Comparison of ENCODE assay signal across 1 cellular context in genomic region chr20:46484954-46485353, GRCh38.
TF ChIP-seq lines count a peak whose summit lies in the region.

No MANE protein-coding gene starts in this region.

TF ChIP-seq in WTC11, 78 proteins besides CTCF, POLR2A, EP300 and RAD21 (continued from another document):
- TF ChIP-seq, protein P1, sequence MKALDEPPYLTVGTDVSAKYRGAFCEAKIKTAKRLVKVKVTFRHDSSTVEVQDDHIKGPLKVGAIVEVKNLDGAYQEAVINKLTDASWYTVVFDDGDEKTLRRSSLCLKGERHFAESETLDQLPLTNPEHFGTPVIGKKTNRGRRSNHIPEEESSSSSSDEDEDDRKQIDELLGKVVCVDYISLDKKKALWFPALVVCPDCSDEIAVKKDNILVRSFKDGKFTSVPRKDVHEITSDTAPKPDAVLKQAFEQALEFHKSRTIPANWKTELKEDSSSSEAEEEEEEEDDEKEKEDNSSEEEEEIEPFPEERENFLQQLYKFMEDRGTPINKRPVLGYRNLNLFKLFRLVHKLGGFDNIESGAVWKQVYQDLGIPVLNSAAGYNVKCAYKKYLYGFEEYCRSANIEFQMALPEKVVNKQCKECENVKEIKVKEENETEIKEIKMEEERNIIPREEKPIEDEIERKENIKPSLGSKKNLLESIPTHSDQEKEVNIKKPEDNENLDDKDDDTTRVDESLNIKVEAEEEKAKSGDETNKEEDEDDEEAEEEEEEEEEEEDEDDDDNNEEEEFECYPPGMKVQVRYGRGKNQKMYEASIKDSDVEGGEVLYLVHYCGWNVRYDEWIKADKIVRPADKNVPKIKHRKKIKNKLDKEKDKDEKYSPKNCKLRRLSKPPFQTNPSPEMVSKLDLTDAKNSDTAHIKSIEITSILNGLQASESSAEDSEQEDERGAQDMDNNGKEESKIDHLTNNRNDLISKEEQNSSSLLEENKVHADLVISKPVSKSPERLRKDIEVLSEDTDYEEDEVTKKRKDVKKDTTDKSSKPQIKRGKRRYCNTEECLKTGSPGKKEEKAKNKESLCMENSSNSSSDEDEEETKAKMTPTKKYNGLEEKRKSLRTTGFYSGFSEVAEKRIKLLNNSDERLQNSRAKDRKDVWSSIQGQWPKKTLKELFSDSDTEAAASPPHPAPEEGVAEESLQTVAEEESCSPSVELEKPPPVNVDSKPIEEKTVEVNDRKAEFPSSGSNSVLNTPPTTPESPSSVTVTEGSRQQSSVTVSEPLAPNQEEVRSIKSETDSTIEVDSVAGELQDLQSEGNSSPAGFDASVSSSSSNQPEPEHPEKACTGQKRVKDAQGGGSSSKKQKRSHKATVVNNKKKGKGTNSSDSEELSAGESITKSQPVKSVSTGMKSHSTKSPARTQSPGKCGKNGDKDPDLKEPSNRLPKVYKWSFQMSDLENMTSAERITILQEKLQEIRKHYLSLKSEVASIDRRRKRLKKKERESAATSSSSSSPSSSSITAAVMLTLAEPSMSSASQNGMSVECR (CRISPR knock-in tag; IDR thresholded peaks at IDR 0.05; ENCODE audit: borderline replicate concordance) = no peak
- TF ChIP-seq ZNF396 (CRISPR knock-in tag; IDR thresholded peaks at IDR 0.05; ENCODE audit: borderline replicate concordance) (no peak), IRF1 (CRISPR knock-in tag; IDR thresholded peaks at IDR 0.05) (no peak), SMAD4 (CRISPR knock-in tag; IDR thresholded peaks at IDR 0.05) (no peak), AR (CRISPR knock-in tag; IDR thresholded peaks at IDR 0.05) (no peak), TEAD4 (CRISPR knock-in tag; IDR thresholded peaks at IDR 0.05) (no peak), NR1H2 (CRISPR knock-in tag; IDR thresholded peaks at IDR 0.05) (no peak), ZBTB21 (CRISPR knock-in tag; IDR thresholded peaks at IDR 0.05; ENCODE audit: borderline replicate concordance) (no peak), NR3C1 (CRISPR knock-in tag; conservative IDR thresholded peaks at IDR 0.05; ENCODE audit: low read depth) (no peak)
